In the genomic region with DNA sequence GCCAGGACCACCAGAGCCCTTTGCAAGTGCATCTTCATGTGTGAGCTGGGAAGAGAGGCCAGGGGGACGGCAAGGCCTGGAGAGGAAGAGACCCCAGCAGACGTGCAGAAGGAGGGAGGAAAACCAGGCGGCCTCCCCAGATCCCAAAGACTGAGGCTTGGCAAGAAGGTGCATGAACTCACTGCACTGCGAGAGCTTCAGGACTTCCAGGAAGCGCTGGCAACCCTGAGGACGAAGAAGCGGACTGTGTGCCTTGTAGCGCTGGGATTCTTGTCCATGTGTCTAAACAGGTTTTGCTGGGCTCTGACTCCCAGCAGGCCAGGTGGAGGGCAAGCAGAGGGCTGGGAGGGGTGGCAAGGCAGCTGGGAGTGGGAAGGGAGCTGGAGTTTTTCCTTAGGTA, we compare ENCODE assay signal across 1 cellular context.
TF ChIP-seq lines count a peak whose summit lies in the region.

No MANE protein-coding gene starts in this region.

TF ChIP-seq in HepG2, 621 proteins besides CTCF, POLR2A, EP300 and RAD21:
- TF ChIP-seq HHEX (CRISPR knock-in tag; IDR thresholded peaks at IDR 0.05): no peak
- TF ChIP-seq MYC (CRISPR knock-in tag; IDR thresholded peaks at IDR 0.05; ENCODE audit: borderline replicate concordance): no peak
- TF ChIP-seq ISX (CRISPR knock-in tag; conservative IDR thresholded peaks at IDR 0.05): no peak
- TF ChIP-seq WIZ (CRISPR knock-in tag; IDR thresholded peaks at IDR 0.05): no peak
- no peak for TF ChIP-seq RBM39 (IDR thresholded peaks at IDR 0.05; ENCODE audit: low read depth, low read length, poor library complexity, severe bottlenecking)
- no peak for TF ChIP-seq NFYC (CRISPR knock-in tag; IDR thresholded peaks at IDR 0.05)
